Comparison of ENCODE assay signal across 11 cellular contexts in the genomic region with DNA sequence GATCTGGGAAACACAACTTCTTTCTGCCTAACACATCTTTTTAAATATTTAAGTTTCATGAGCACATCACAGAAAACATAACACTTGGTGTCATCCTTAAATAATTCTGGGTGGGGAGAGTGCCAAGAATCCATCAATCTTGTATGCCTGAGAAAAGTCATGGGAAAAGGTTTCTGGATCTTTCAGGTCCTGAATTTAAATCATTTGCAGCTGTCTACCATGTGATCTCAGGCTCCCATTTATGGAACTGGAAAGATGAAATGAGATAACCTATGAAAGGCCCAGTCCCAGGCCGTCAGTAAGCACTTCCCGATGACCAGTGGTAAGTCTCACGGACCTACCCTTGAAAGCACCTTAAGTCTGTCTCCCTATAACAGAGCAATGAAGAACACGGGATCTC. TPM values are rescaled to one million over a fixed set of nuclear protein-coding genes. Genes with fewer than 3 reads are reported as not detected.
"Had no signal": no experiment of that assay in that cellular context is flagged by ENCODE, and none has a peak within 500 bp of the region (broad histone marks: within the 10 kb centered on the region; RNA-seq: fewer than 3 reads in every experiment).

No MANE protein-coding gene starts in this region.

- H3K27me3 ChIP-seq: esophagus squamous epithelium, gastroesophageal sphincter, heart left ventricle, thyroid gland had no signal

- ATAC-seq: gastroesophageal sphincter had no signal

- H3K4me1 ChIP-seq: esophagus squamous epithelium, thyroid gland had no signal

- H3K36me3 ChIP-seq: esophagus squamous epithelium, heart left ventricle, left ventricle myocardium inferior, thyroid gland had no signal

- H3K27ac ChIP-seq: esophagus squamous epithelium, gastroesophageal sphincter, heart left ventricle, left ventricle myocardium inferior, thyroid gland had no signal

- H3K4me3 ChIP-seq: esophagus squamous epithelium, gastroesophageal sphincter, heart left ventricle, left ventricle myocardium inferior, thyroid gland had no signal

- H3K9me3 ChIP-seq: esophagus squamous epithelium, gastroesophageal sphincter, heart left ventricle, left ventricle myocardium inferior, thyroid gland had no signal

- DNase-seq: activated CD4-positive, alpha-beta T cell treated with anti-CD3 and anti-CD28 coated beads, Interleukin-2, amount 50 U/mL, for 4 hours; dermis blood vessel endothelial cell; effector memory CD4-positive, alpha-beta T cell; esophagus squamous epithelium; heart left ventricle; left ventricle myocardium inferior; stimulated activated CD4-positive, alpha-beta T cell treated with anti-CD3 and anti-CD28 coated beads, Interleukin-2, amount 100 ng/mL, for 24 hours; stimulated activated naive CD4-positive, alpha-beta T cell treated with Interleukin-2 at 50 U/mL for 16 hours; thyroid gland had no signal

RNA-seq across cellular contexts. Expression of a gene that starts 15.1 kb away (rescaled TPM):
- total RNA-seq: activated CD8-positive, alpha-beta memory T cell treated with anti-CD3 and anti-CD28 coated beads for 36 hours had no signal
